12 cellular contexts compared by ENCODE assay signal in genomic region chr17:76497699-76497978, GRCh38. TPM values are rescaled to one million over a fixed set of nuclear protein-coding genes. Genes with fewer than 3 reads are reported as not detected.
DNase-seq lines count a peak whose midpoint lies in the region; ATAC-seq, FAIRE-seq and TF ChIP-seq lines count a peak whose summit lies in the region.
"Had no signal": no experiment of that assay in that cellular context is flagged by ENCODE, and none has a peak within 500 bp of the region (broad histone marks: within the 10 kb centered on the region; RNA-seq: fewer than 3 reads in every experiment).

No MANE protein-coding gene starts in this region.

- peak overlapping the region; percentile 48 for H3K18ac ChIP-seq in neuronal stem cell (ENCODE audit: low read length)

- H2AFZ ChIP-seq in ACC112 (ENCODE audit: low read length, unreplicated experiment) (no peak overlapping the region), endothelial cell of umbilical vein (ENCODE audit: low read depth, low read length) (no peak overlapping the region), neuronal stem cell (ENCODE audit: low read length) (no peak overlapping the region)

- TF ChIP-seq POLR2A in endothelial cell of umbilical vein (IDR thresholded peaks at IDR 0.05; ENCODE audit: low read depth, low read length): no peak

- no peaks in the 10 kb centered on the region for H3K36me3 ChIP-seq in ACC112 (ENCODE audit: insufficient read depth, low read length)
- no peaks in the 10 kb centered on the region for H3K36me3 ChIP-seq in RWPE2 (ENCODE audit: low read depth)
- H3K36me3 ChIP-seq in endothelial cell of umbilical vein (ENCODE audit: control insufficient read depth in 2 of 2, extremely low read depth in 1 of 2, insufficient read depth in 2 of 2, low read length in 2 of 2): no peaks in the 10 kb centered on the region
- no peaks in the 10 kb centered on the region for H3K36me3 ChIP-seq in neuronal stem cell (replicated peaks in 1 of 2; ENCODE audit: control insufficient read depth in 2 of 2, insufficient read depth in 2 of 2, low read length in 2 of 2)

- no peaks in the 10 kb centered on the region for H3K79me1 ChIP-seq in neuronal stem cell (ENCODE audit: low read depth, low read length)

- H3K9me1 ChIP-seq in endothelial cell of umbilical vein (replicated peaks; ENCODE audit: control insufficient read depth, extremely low read depth, insufficient read depth, low read length): no peaks in the 10 kb centered on the region

- H3K79me2 ChIP-seq in ACC112 (ENCODE audit: control insufficient read depth, insufficient read depth, low read length, unreplicated experiment) (peaks cover 23% of the 10 kb centered on the region), endothelial cell of umbilical vein (ENCODE audit: control insufficient read depth, insufficient read depth, low read length) (peaks cover 19% of the 10 kb centered on the region)

- peak overlapping the region; percentile 51 for H2BK12ac ChIP-seq in neuronal stem cell (ENCODE audit: low read length)

- dilution Hi-C loops in endothelial cell of umbilical vein (cut with MboI; ENCODE audit: extremely low pct_ligation_motif_present, low sequenced_read_pairs): no loop called here

- H2BK5ac ChIP-seq in neuronal stem cell (ENCODE audit: low read length): no peak overlapping the region

- no peak for DNase-seq in RWPE2 (ENCODE audit: low spot score)
- no peak for DNase-seq in endothelial cell of umbilical vein (ENCODE audit: low read depth, low spot score)
- DNase-seq in neuronal stem cell (ENCODE audit: low spot score): no peak
- no peak for DNase-seq in HEK293T (ENCODE audit: extremely low spot score)
- DNase-seq in COR-L47 (lab: John Stamatoyannopoulos, UW): no peak
- no peak for DNase-seq in activated effector memory CD4-positive, alpha-beta T cell treated with Interleukin-2 at 50 U/mL for 16 hours
- DNase-seq: activated CD8-positive, alpha-beta memory T cell treated with anti-CD3 and anti-CD28 coated beads, Interleukin-2, amount 50 U/mL, for 48 hours; cortex of kidney had no signal

- H3K4ac ChIP-seq in neuronal stem cell (ENCODE audit: low read length): no peak overlapping the region

- H4K8ac ChIP-seq in neuronal stem cell (ENCODE audit: low read depth, low read length): peak overlapping the region; percentile 29

- no peak for FAIRE-seq in endothelial cell of umbilical vein (lab: Jason Lieb, UNC)

- ATAC-seq in RWPE2 (ENCODE audit: low read depth) (no peak), GM18868 (IDR thresholded peaks at IDR 0.05; ENCODE audit: unreplicated experiment) (no peak)

- WGBS in neuronal stem cell (ENCODE audit: extremely low coverage in 2 of 2, insufficient read length in 2 of 2, insufficient replicate concordance in 1 of 2), 2 donors: no CpG with 5 or more reads among the region's 2 CpGs

- H3K23ac ChIP-seq in neuronal stem cell (ENCODE audit: low read depth, low read length, poor library complexity): no peak overlapping the region

- BruUV-seq in endothelial cell of umbilical vein (replicated peaks; lab: Mats Ljungman, UMichigan): no TSS peak

- TF ChIP-seq CTCF in RWPE2 (IDR thresholded peaks at IDR 0.05; ENCODE audit: poor library complexity, severe bottlenecking) (no peak), endothelial cell of umbilical vein (IDR thresholded peaks at IDR 0.05; ENCODE audit: extremely low read depth in 1 of 2, insufficient read depth in 1 of 2, low read depth in 1 of 2, low read length in 2 of 2) (no peak)

- H3K4me1 ChIP-seq in ACC112 (ENCODE audit: control insufficient read depth, insufficient read depth, low read length, unreplicated experiment) (peaks cover 53% of the 10 kb centered on the region), RWPE2 (ENCODE audit: insufficient read depth, poor library complexity, severe bottlenecking) (peaks cover 45% of the 10 kb centered on the region), endothelial cell of umbilical vein (ENCODE audit: control insufficient read depth, extremely low read depth, insufficient read depth, low read length) (peaks cover 48% of the 10 kb centered on the region), neuronal stem cell (ENCODE audit: control insufficient read depth in 2 of 2, insufficient read depth in 1 of 2, low read depth in 1 of 2, low read length in 2 of 2) (peaks cover 13 to 37% of the 10 kb centered on the region in 2 donors)

- peak overlapping the region; percentile 78 for H4K91ac ChIP-seq in neuronal stem cell (ENCODE audit: low read depth, low read length, poor library complexity)

- no peak overlapping the region for H2BK15ac ChIP-seq in neuronal stem cell (ENCODE audit: low read length)

- H3K27me3 ChIP-seq in ACC112 (ENCODE audit: insufficient read depth, low read length) (no peaks in the 10 kb centered on the region), RWPE2 (ENCODE audit: insufficient read depth, poor library complexity, severe bottlenecking) (no peaks in the 10 kb centered on the region), endothelial cell of umbilical vein (ENCODE audit: control insufficient read depth in 2 of 2, insufficient read depth in 2 of 2, low read length in 2 of 2) (no peaks in the 10 kb centered on the region), neuronal stem cell (ENCODE audit: control insufficient read depth in 3 of 3, insufficient read depth in 3 of 3, low read depth in 1 of 3, low read length in 3 of 3) (peaks cover 5 to 92% (median 14%) of the 10 kb centered on the region in 3 experiments)

- peak overlapping the region; percentile 27 for H3K9ac ChIP-seq in endothelial cell of umbilical vein (replicated peaks; ENCODE audit: extremely low read depth, insufficient read depth, low read length)
- H3K9ac ChIP-seq in neuronal stem cell (ENCODE audit: low read depth, low read length, poor library complexity): no peak overlapping the region

- H3K4me2 ChIP-seq in endothelial cell of umbilical vein (ENCODE audit: insufficient read depth, low read length) (peak overlapping the region; percentile 49), neuronal stem cell (ENCODE audit: insufficient read depth, low read length, poor library complexity, severe bottlenecking) (no peak overlapping the region)

- H3K4me3 ChIP-seq in ACC112 (ENCODE audit: low read depth, low read length): no peak overlapping the region
- no peak overlapping the region for H3K4me3 ChIP-seq in RWPE2 (ENCODE audit: severe bottlenecking)
- no peak overlapping the region for H3K4me3 ChIP-seq in endothelial cell of umbilical vein (replicated peaks in 1 of 3; ENCODE audit: insufficient read depth in 1 of 3, low read depth in 1 of 3, low read length in 3 of 3)
- H3K4me3 ChIP-seq in neuronal stem cell (ENCODE audit: low read length in 2 of 2): no peak overlapping the region

- peak overlapping the region; percentile 92 for H2AK5ac ChIP-seq in neuronal stem cell (ENCODE audit: low read depth, low read length)

- H3K27ac ChIP-seq in ACC112 (ENCODE audit: low read depth, low read length) (peak overlapping the region; percentile 10; the same call in 1 of the 2 replicates), RWPE2 (ENCODE audit: poor library complexity, severe bottlenecking) (peak overlapping the region; percentile 66), endothelial cell of umbilical vein (ENCODE audit: insufficient read depth, low read depth, low read length) (peak overlapping the region; percentile 93), neuronal stem cell (replicated peaks; ENCODE audit: low read length) (no peak overlapping the region)

- POLR2A ChIA-PET in endothelial cell of umbilical vein (lab: Charles Lee) (no interaction called here), HEK293T (lab: Yijun Ruan, JAX) (interaction anchor here (2.2 kb wide), 1 partner anchor 174 kb away, joined by 6 read pairs; no protein-coding TSS in a partner anchor)

- intact Hi-C loops in endothelial cell of umbilical vein (cut with micrococcal nuclease): no loop called here

- no peaks in the 10 kb centered on the region for H4K20me1 ChIP-seq in endothelial cell of umbilical vein (replicated peaks; ENCODE audit: control insufficient read depth, extremely low read depth, insufficient read depth, low read length)

- CTCF ChIA-PET in endothelial cell of umbilical vein (lab: Charles Lee) (interaction anchor here (0.8 to 3.0 kb wide), 6 partner anchors 9 to 70 kb away, joined by 3 to 20 read pairs (median 4); partner anchors contain the start of gene AANAT), HEK293T (lab: Yijun Ruan, JAX) (interaction anchor here (1.2 to 1.7 kb wide), 3 partner anchors 9 to 99 kb away, joined by 3 to 4 read pairs (median 3); partner anchors contain the start of gene AANAT)

- H3K9me3 ChIP-seq in RWPE2 (ENCODE audit: severe bottlenecking) (no peaks in the 10 kb centered on the region), endothelial cell of umbilical vein (replicated peaks; ENCODE audit: control insufficient read depth, insufficient read depth, low read length) (no peaks in the 10 kb centered on the region), neuronal stem cell (replicated peaks in 1 of 2; ENCODE audit: control insufficient read depth in 2 of 2, insufficient read depth in 1 of 2, low read depth in 1 of 2, low read length in 2 of 2) (no peaks in the 10 kb centered on the region)

- peak overlapping the region; percentile 76 for H3K14ac ChIP-seq in neuronal stem cell (ENCODE audit: low read length)

- no peak overlapping the region for H2BK120ac ChIP-seq in neuronal stem cell (ENCODE audit: low read depth, low read length)

RNA-seq across cellular contexts. Expression of gene RHBDF2, which starts 3.6 kb away (rescaled TPM):
- 38.5 and 42.6 TPM in 2 replicates for total RNA-seq in endothelial cell of umbilical vein
- 25.5 and 35.0 TPM in 2 replicates for polyA plus RNA-seq in endothelial cell of umbilical vein
- polyA plus RNA-seq in endothelial cell of umbilical vein (2011; cell fraction: cytosol; rRNA removed): 14.3 and 17.0 TPM in 2 replicates
- polyA plus RNA-seq in endothelial cell of umbilical vein (2011; cell fraction: nucleus; rRNA removed): 34.9 and 50.9 TPM in 2 replicates
- 28.8 and 49.4 TPM in 2 replicates for polyA plus RNA-seq in endothelial cell of umbilical vein (2012)
- polyA minus RNA-seq in endothelial cell of umbilical vein: 18.1 and 20.4 TPM in 2 replicates
- 4.5 TPM for polyA minus RNA-seq in endothelial cell of umbilical vein (2011; cell fraction: cytosol; rRNA and poly(A)+ RNA removed)
- 16.7 and 35.6 TPM in 2 replicates for polyA minus RNA-seq in endothelial cell of umbilical vein (2011; cell fraction: nucleus; rRNA and poly(A)+ RNA removed)
- 2.4 TPM for polyA plus RNA-seq in neuronal stem cell (2013, experiment 1 of 2)
- polyA plus RNA-seq in neuronal stem cell (2013, experiment 2 of 2): 2.3 TPM

RNA-seq across cellular contexts. Expression of gene AANAT, which starts 30.2 kb away (rescaled TPM):
- total RNA-seq in endothelial cell of umbilical vein: not detected in 2 replicates
- not detected in 2 replicates for polyA plus RNA-seq in endothelial cell of umbilical vein
- 0.10 TPM in 1 of 2 replicates, not detected in the other for polyA plus RNA-seq in endothelial cell of umbilical vein (2011; cell fraction: cytosol; rRNA removed)
- not detected in 2 replicates for polyA plus RNA-seq in endothelial cell of umbilical vein (2011; cell fraction: nucleus; rRNA removed)
- polyA plus RNA-seq in endothelial cell of umbilical vein (2012): not detected in 2 replicates
- not detected in 2 replicates for polyA minus RNA-seq in endothelial cell of umbilical vein
- not detected for polyA minus RNA-seq in endothelial cell of umbilical vein (2011; cell fraction: cytosol; rRNA and poly(A)+ RNA removed)
- not detected in 2 replicates for polyA minus RNA-seq in endothelial cell of umbilical vein (2011; cell fraction: nucleus; rRNA and poly(A)+ RNA removed)
- polyA plus RNA-seq in neuronal stem cell (2013, experiment 1 of 2): 0.13 TPM
- polyA plus RNA-seq in neuronal stem cell (2013, experiment 2 of 2): not detected
- total RNA-seq: NCI-H460, sciatic nerve had no signal

RNA-seq across cellular contexts. Expression of gene CYGB, which starts 39.9 kb away (rescaled TPM):
- total RNA-seq in endothelial cell of umbilical vein: 0.42 and 0.91 TPM in 2 replicates
- polyA plus RNA-seq in endothelial cell of umbilical vein: 0.22 and 0.51 TPM in 2 replicates
- 0.26 and 0.31 TPM in 2 replicates for polyA plus RNA-seq in endothelial cell of umbilical vein (2011; cell fraction: cytosol; rRNA removed)
- polyA plus RNA-seq in endothelial cell of umbilical vein (2011; cell fraction: nucleus; rRNA removed): 0.13 TPM in 1 of 2 replicates, not detected in the other
- 0.23 and 1.4 TPM in 2 replicates for polyA plus RNA-seq in endothelial cell of umbilical vein (2012)
- polyA minus RNA-seq in endothelial cell of umbilical vein: 0.08 and 0.36 TPM in 2 replicates
- not detected for polyA minus RNA-seq in endothelial cell of umbilical vein (2011; cell fraction: cytosol; rRNA and poly(A)+ RNA removed)
- not detected in 2 replicates for polyA minus RNA-seq in endothelial cell of umbilical vein (2011; cell fraction: nucleus; rRNA and poly(A)+ RNA removed)
- polyA plus RNA-seq in neuronal stem cell (2013, experiment 1 of 2): 0.98 TPM
- polyA plus RNA-seq in neuronal stem cell (2013, experiment 2 of 2): 0.96 TPM

RNA-seq across cellular contexts. Expression of gene PRCD, which starts 42.2 kb away (rescaled TPM):
- not detected in 2 replicates for total RNA-seq in endothelial cell of umbilical vein
- polyA plus RNA-seq in endothelial cell of umbilical vein: not detected in 2 replicates
- not detected in 2 replicates for polyA plus RNA-seq in endothelial cell of umbilical vein (2011; cell fraction: cytosol; rRNA removed)
- 0.12 and 0.34 TPM in 2 replicates for polyA plus RNA-seq in endothelial cell of umbilical vein (2011; cell fraction: nucleus; rRNA removed)
- 0.26 TPM in 1 of 2 replicates, not detected in the other for polyA plus RNA-seq in endothelial cell of umbilical vein (2012)
- polyA minus RNA-seq in endothelial cell of umbilical vein: not detected in 2 replicates
- polyA minus RNA-seq in endothelial cell of umbilical vein (2011; cell fraction: cytosol; rRNA and poly(A)+ RNA removed): not detected
- not detected in 2 replicates for polyA minus RNA-seq in endothelial cell of umbilical vein (2011; cell fraction: nucleus; rRNA and poly(A)+ RNA removed)
- 1.4 TPM for polyA plus RNA-seq in neuronal stem cell (2013, experiment 1 of 2)
- polyA plus RNA-seq in neuronal stem cell (2013, experiment 2 of 2): 1.2 TPM
- total RNA-seq: NCI-H460 had no signal

RNA-seq across cellular contexts. Expression of gene UBE2O, which starts 44.7 kb away (rescaled TPM):
- total RNA-seq in endothelial cell of umbilical vein: 32.8 and 34.1 TPM in 2 replicates
- 12.1 and 13.9 TPM in 2 replicates for polyA plus RNA-seq in endothelial cell of umbilical vein
- 13.2 TPM in 2 replicates for polyA plus RNA-seq in endothelial cell of umbilical vein (2011; cell fraction: cytosol; rRNA removed)
- 36.1 and 37.2 TPM in 2 replicates for polyA plus RNA-seq in endothelial cell of umbilical vein (2011; cell fraction: nucleus; rRNA removed)
- polyA plus RNA-seq in endothelial cell of umbilical vein (2012): 19.0 and 24.0 TPM in 2 replicates
- 82.5 and 92.5 TPM in 2 replicates for polyA minus RNA-seq in endothelial cell of umbilical vein
- 17.1 TPM for polyA minus RNA-seq in endothelial cell of umbilical vein (2011; cell fraction: cytosol; rRNA and poly(A)+ RNA removed)
- 18.1 and 19.6 TPM in 2 replicates for polyA minus RNA-seq in endothelial cell of umbilical vein (2011; cell fraction: nucleus; rRNA and poly(A)+ RNA removed)
- polyA plus RNA-seq in neuronal stem cell (2013, experiment 1 of 2): 17.1 TPM
- polyA plus RNA-seq in neuronal stem cell (2013, experiment 2 of 2): 16.9 TPM
